Comparison of ENCODE assay signal across 8 cellular contexts in the genomic region with DNA sequence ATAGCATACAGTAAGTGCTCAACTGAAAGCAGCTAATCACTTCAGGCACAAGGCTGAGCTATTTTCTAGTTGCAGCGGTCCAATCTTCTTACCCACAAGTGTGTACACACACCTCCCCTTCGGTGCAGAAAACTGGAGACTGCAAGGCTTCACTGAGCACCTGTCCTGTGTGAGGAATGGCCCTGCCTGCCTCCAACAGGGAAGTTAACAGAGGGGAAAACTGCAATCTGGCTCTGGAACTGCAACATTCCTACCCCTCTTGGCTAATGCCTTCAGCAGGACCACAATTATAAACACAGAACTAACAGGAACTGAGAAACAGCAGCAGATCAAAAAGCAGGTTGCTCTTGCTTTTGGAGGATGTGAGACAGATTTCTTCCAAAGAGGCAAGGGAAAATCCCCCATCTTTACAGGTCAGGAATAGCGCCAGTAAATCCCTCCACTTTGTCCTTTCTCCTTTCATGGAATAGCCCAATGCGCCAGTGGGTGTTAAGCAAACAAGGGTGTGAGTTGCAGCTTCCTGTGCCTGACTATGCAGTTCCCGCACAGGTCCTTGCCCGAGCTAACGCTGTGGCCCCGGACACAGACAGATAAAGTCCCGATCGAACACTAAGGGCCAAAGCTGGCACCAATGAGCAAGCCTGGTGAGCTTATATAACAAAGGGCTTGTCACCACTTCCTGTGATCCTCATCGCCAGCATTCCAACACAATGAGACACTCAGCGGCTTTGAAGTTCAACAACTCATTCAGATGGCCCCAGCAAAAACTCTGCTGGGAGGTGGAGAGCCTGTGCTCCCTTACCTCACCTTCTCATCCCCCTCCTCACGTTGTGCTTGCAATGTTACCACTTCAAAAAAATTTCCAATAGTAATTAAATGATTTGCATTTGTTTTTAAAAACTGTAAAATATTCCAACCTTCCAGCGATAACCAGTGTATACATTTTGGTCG. TPM values are rescaled to one million over a fixed set of nuclear protein-coding genes. Genes with fewer than 3 reads are reported as not detected.
A peak's percentile ranks its signal among the peaks of the same experiment; 100 is the strongest.
DNase-seq lines count a peak whose midpoint lies in the region; ATAC-seq and TF ChIP-seq lines count a peak whose summit lies in the region.

No MANE protein-coding gene starts in this region.

- no peaks in the 10 kb centered on the region for H3K9me3 Mint-ChIP-seq in T-helper 2 cell treated with Interferon-gamma antibody and Interleukin-4, amounts not matched to agents 5 μg/mL and 100 μg/mL, for 36 hours

- DNase-seq in COR-L47 (lab: John Stamatoyannopoulos, UW) (peak; percentile 39), amniotic epithelial cell (ENCODE audit: low read depth) (peak; percentile 76), left ventricle myocardium superior (peak; percentile 75), prostate gland (ENCODE audit: low spot score) (peak; percentile 74)
- no peak for DNase-seq in T-helper 2 cell treated with Interferon-gamma antibody and Interleukin-4, amounts not matched to agents 5 μg/mL and 100 μg/mL, for 36 hours (ENCODE audit: low spot score)

- peaks cover 32% of the 10 kb centered on the region for H3K4me1 ChIP-seq in prostate gland (replicated peaks)

- no peak overlapping the region for H3K4me3 Mint-ChIP-seq in T-helper 2 cell treated with Interferon-gamma antibody and Interleukin-4, amounts not matched to agents 5 μg/mL and 100 μg/mL, for 36 hours

- peaks cover 4% of the 10 kb centered on the region for H3K4me1 Mint-ChIP-seq in T-helper 2 cell treated with Interferon-gamma antibody and Interleukin-4, amounts not matched to agents 5 μg/mL and 100 μg/mL, for 36 hours (ENCODE audit: low read depth)

- peak; percentile 90 for ATAC-seq in left ventricle myocardium superior
- ATAC-seq in GM18498 (IDR thresholded peaks at IDR 0.05; ENCODE audit: unreplicated experiment), result no peak
- ATAC-seq in HG02870 (IDR thresholded peaks at IDR 0.05; ENCODE audit: unreplicated experiment), result no peak

- intact Hi-C loops in left ventricle myocardium superior (cut with micrococcal nuclease) (no loop called here), prostate gland (cut with DNase I) (no loop called here)

- no peaks in the 10 kb centered on the region for H3K36me3 ChIP-seq in prostate gland

- H3K4me3 ChIP-seq in prostate gland, result no peak overlapping the region

- H3K27ac ChIP-seq in prostate gland, result peak overlapping the region; percentile 66 to 76

- H3K9me3 ChIP-seq in prostate gland, result no peaks in the 10 kb centered on the region

- WGBS in prostate gland, result 21% methylated on average over 15 of the region's 15 CpGs

- no peak for TF ChIP-seq CTCF in prostate gland (IDR thresholded peaks at IDR 0.05)

- H3K27ac Mint-ChIP-seq in T-helper 2 cell treated with Interferon-gamma antibody and Interleukin-4, amounts not matched to agents 5 μg/mL and 100 μg/mL, for 36 hours, result no peak overlapping the region

- no peak for TF ChIP-seq POLR2A in prostate gland (IDR thresholded peaks at IDR 0.05)

- no peaks in the 10 kb centered on the region for H3K36me3 Mint-ChIP-seq in T-helper 2 cell treated with Interferon-gamma antibody and Interleukin-4, amounts not matched to agents 5 μg/mL and 100 μg/mL, for 36 hours (ENCODE audit: low read depth)

- H3K27me3 ChIP-seq in prostate gland (replicated peaks; ENCODE audit: insufficient read depth), result no peaks in the 10 kb centered on the region

- peak; percentile 85 for TF ChIP-seq EP300 in Ishikawa (IDR thresholded peaks at IDR 0.05; ENCODE audit: borderline replicate concordance)

- no peak; the same call in 1 of the 2 replicates for TF ChIP-seq RAD21 in Ishikawa (IDR thresholded peaks at IDR 0.05; ENCODE audit: low read depth)

- H3K27me3 Mint-ChIP-seq in T-helper 2 cell treated with Interferon-gamma antibody and Interleukin-4, amounts not matched to agents 5 μg/mL and 100 μg/mL, for 36 hours (ENCODE audit: low read depth), result no peaks in the 10 kb centered on the region

TF ChIP-seq in Ishikawa, 13 proteins besides CTCF, POLR2A, EP300 and RAD21:
- TF ChIP-seq ZBTB7A (IDR thresholded peaks at IDR 0.05; ENCODE audit: low read depth) (no peak; the same call in 1 of the 2 replicates), NFIC (IDR thresholded peaks at IDR 0.05) (peak; percentile 91), YY1 (IDR thresholded peaks at IDR 0.05; ENCODE audit: low read depth) (no peak), TAF1 (IDR thresholded peaks at IDR 0.05; ENCODE audit: low read depth) (0 out of 2 replicates have a peak, but pooled peaks have one; percentile 16), FOXM1 (IDR thresholded peaks at IDR 0.05; ENCODE audit: borderline replicate concordance, low read depth) (peak; percentile 32; the same call in 1 of the 2 replicates), CREB1 (IDR thresholded peaks at IDR 0.05; ENCODE audit: low read depth) (no peak), TCF12 (IDR thresholded peaks at IDR 0.05; ENCODE audit: low read depth) (peak; percentile 85), TEAD4 (IDR thresholded peaks at IDR 0.05) (peak; percentile 93), CEBPB (IDR thresholded peaks at IDR 0.05) (peak; percentile 67), EGR1 (IDR thresholded peaks at IDR 0.05) (no peak)
- TF ChIP-seq, protein P1, sequence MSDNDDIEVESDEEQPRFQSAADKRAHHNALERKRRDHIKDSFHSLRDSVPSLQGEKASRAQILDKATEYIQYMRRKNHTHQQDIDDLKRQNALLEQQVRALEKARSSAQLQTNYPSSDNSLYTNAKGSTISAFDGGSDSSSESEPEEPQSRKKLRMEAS (IDR thresholded peaks at IDR 0.05), result peak; percentile 1; the same call in 1 of the 2 replicates
- TF ChIP-seq, protein P2, sequence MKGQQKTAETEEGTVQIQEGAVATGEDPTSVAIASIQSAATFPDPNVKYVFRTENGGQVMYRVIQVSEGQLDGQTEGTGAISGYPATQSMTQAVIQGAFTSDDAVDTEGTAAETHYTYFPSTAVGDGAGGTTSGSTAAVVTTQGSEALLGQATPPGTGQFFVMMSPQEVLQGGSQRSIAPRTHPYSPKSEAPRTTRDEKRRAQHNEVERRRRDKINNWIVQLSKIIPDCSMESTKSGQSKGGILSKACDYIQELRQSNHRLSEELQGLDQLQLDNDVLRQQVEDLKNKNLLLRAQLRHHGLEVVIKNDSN (IDR thresholded peaks at IDR 0.05), result no peak
- TF ChIP-seq, protein P3, sequence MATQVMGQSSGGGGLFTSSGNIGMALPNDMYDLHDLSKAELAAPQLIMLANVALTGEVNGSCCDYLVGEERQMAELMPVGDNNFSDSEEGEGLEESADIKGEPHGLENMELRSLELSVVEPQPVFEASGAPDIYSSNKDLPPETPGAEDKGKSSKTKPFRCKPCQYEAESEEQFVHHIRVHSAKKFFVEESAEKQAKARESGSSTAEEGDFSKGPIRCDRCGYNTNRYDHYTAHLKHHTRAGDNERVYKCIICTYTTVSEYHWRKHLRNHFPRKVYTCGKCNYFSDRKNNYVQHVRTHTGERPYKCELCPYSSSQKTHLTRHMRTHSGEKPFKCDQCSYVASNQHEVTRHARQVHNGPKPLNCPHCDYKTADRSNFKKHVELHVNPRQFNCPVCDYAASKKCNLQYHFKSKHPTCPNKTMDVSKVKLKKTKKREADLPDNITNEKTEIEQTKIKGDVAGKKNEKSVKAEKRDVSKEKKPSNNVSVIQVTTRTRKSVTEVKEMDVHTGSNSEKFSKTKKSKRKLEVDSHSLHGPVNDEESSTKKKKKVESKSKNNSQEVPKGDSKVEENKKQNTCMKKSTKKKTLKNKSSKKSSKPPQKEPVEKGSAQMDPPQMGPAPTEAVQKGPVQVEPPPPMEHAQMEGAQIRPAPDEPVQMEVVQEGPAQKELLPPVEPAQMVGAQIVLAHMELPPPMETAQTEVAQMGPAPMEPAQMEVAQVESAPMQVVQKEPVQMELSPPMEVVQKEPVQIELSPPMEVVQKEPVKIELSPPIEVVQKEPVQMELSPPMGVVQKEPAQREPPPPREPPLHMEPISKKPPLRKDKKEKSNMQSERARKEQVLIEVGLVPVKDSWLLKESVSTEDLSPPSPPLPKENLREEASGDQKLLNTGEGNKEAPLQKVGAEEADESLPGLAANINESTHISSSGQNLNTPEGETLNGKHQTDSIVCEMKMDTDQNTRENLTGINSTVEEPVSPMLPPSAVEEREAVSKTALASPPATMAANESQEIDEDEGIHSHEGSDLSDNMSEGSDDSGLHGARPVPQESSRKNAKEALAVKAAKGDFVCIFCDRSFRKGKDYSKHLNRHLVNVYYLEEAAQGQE (IDR thresholded peaks at IDR 0.05; ENCODE audit: low read depth), result no peak

RNA-seq across cellular contexts. Expression of a gene that starts 21.5 kb away (rescaled TPM):
- total RNA-seq in left ventricle myocardium superior (15.9 TPM), prostate gland (10 to 100 TPM; 53.2 to 54.8 TPM)
